In genomic region chr17:41527076-41528023, GRCh38 we compare ENCODE assay signal across 9 cellular contexts. TPM values are rescaled to one million over a fixed set of nuclear protein-coding genes. Genes with fewer than 3 reads are reported as not detected.
DNase-seq lines count a peak whose midpoint lies in the region; ATAC-seq and TF ChIP-seq lines count a peak whose summit lies in the region.
"Had no signal": no experiment of that assay in that cellular context is flagged by ENCODE, and none has a peak within 500 bp of the region (broad histone marks: within the 10 kb centered on the region; RNA-seq: fewer than 3 reads in every experiment).

No MANE protein-coding gene starts in this region.

- POLR2A ChIA-PET in CD4-positive, alpha-beta T cell (lab: Charles Lee) = no interaction called here

- H3K4me3 ChIP-seq in esophagus squamous epithelium (peak overlapping the region; percentile 46 to 68 (median 64)), neuronal stem cell (ENCODE audit: low read length in 2 of 2) (peak overlapping the region in 1 of 2 donors; percentile 94)

- TF ChIP-seq CTCF in CD4-positive, alpha-beta T cell (IDR thresholded peaks at IDR 0.05) = no peak
- no peak for TF ChIP-seq CTCF in esophagus squamous epithelium (IDR thresholded peaks at IDR 0.05)

- peak overlapping the region; percentile 99 for H3K9ac ChIP-seq in neuronal stem cell (ENCODE audit: low read depth, low read length, poor library complexity)

- H3K4ac ChIP-seq in neuronal stem cell (ENCODE audit: low read length) = peak overlapping the region; percentile 94

- intact Hi-C loops in CD4-positive, alpha-beta T cell (cut with DNase I, micrococcal nuclease) = no loop called here
- intact Hi-C loops in esophagus squamous epithelium (cut with DNase I) = no loop called here

- peak overlapping the region; percentile 38 for H3K4me3 Mint-ChIP-seq in CD4-positive, alpha-beta T cell

- no peaks in the 10 kb centered on the region for H3K9me3 Mint-ChIP-seq in CD4-positive, alpha-beta T cell

- H4K8ac ChIP-seq in neuronal stem cell (ENCODE audit: low read depth, low read length) = peak overlapping the region; percentile 93

- H2BK120ac ChIP-seq in neuronal stem cell (ENCODE audit: low read depth, low read length) = peak overlapping the region; percentile 97

- ATAC-seq in CD4-positive, alpha-beta T cell (ENCODE audit: poor library complexity) = peak; percentile 48
- no peak for ATAC-seq in GM18519 (IDR thresholded peaks at IDR 0.05; ENCODE audit: low FRiP score, unreplicated experiment)
- ATAC-seq in GM18505 (IDR thresholded peaks at IDR 0.05; ENCODE audit: unreplicated experiment) = no peak
- ATAC-seq in HG02938 (IDR thresholded peaks at IDR 0.05; ENCODE audit: unreplicated experiment) = no peak

- DNase-seq in CD4-positive, alpha-beta T cell = no peak
- peak; percentile 60 for DNase-seq in NCI-H748 treated with DMSO at 0.1 percent for 48 hours (lab: John Stamatoyannopoulos, UW)
- no peak for DNase-seq in esophagus squamous epithelium (lab: John Stamatoyannopoulos, UW)
- DNase-seq in neuronal stem cell (ENCODE audit: low spot score) = peak; percentile 26
- DNase-seq in NAMALWA (ENCODE audit: low spot score) = no peak
- DNase-seq: Kasumi-1 had no signal

- H2AFZ ChIP-seq in neuronal stem cell (ENCODE audit: low read length) = peak overlapping the region; percentile 61

- H3K4me1 Mint-ChIP-seq in CD4-positive, alpha-beta T cell (ENCODE audit: low read depth) = peaks cover 21% of the 10 kb centered on the region

- peak overlapping the region; percentile 88 for H2BK12ac ChIP-seq in neuronal stem cell (ENCODE audit: low read length)

- H3K27me3 Mint-ChIP-seq in CD4-positive, alpha-beta T cell = peaks cover 59% of the 10 kb centered on the region

- no peak overlapping the region for H3K27ac Mint-ChIP-seq in CD4-positive, alpha-beta T cell

- H3K36me3 ChIP-seq in esophagus squamous epithelium (peaks cover 0 to 9% (median 7%) of the 10 kb centered on the region in 3 donors), neuronal stem cell (replicated peaks in 1 of 2; ENCODE audit: control insufficient read depth in 2 of 2, insufficient read depth in 2 of 2, low read length in 2 of 2) (peaks cover 0 to 22% of the 10 kb centered on the region in 2 donors)

- TF ChIP-seq POLR2A in esophagus squamous epithelium (IDR thresholded peaks at IDR 0.05) (no peak), GM18505 (IDR thresholded peaks at IDR 0.05; ENCODE audit: borderline replicate concordance, extremely low read depth, insufficient read depth, insufficient read length) (no peak)

- H3K14ac ChIP-seq in neuronal stem cell (ENCODE audit: low read length) = peak overlapping the region; percentile 100

- H3K79me1 ChIP-seq in neuronal stem cell (ENCODE audit: low read depth, low read length) = peaks cover 5% of the 10 kb centered on the region

- WGBS in esophagus squamous epithelium, 2 donors = 4 to 20% methylated on average over 18 to 23 of the region's 60 CpGs
- no CpG with 5 or more reads among the region's 60 CpGs for WGBS in neuronal stem cell (ENCODE audit: extremely low coverage in 2 of 2, insufficient read length in 2 of 2, insufficient replicate concordance in 1 of 2), 2 donors

- CTCF ChIA-PET in CD4-positive, alpha-beta T cell (lab: Charles Lee) = interaction anchor here (1.8 kb wide), 1 partner anchor 22 kb away, joined by 4 read pairs; no protein-coding TSS in a partner anchor

- peak overlapping the region; percentile 99 for H3K23ac ChIP-seq in neuronal stem cell (ENCODE audit: low read depth, low read length, poor library complexity)

- peak overlapping the region; percentile 95 for H4K91ac ChIP-seq in neuronal stem cell (ENCODE audit: low read depth, low read length, poor library complexity)

- no peak overlapping the region for H3K27ac ChIP-seq in CD4-positive, alpha-beta T cell (ENCODE audit: low read depth, low read length)
- H3K27ac ChIP-seq in esophagus squamous epithelium (peak overlapping the region; percentile 83 to 92 (median 86)), neuronal stem cell (replicated peaks; ENCODE audit: low read length) (peak overlapping the region; percentile 69)

- H3K27me3 ChIP-seq in CD4-positive, alpha-beta T cell (ENCODE audit: control insufficient read depth, insufficient read depth, low read length) = peaks cover 38% of the 10 kb centered on the region
- H3K27me3 ChIP-seq in esophagus squamous epithelium = peaks cover 0 to 66% (median 10%) of the 10 kb centered on the region in 4 donors
- H3K27me3 ChIP-seq in neuronal stem cell (ENCODE audit: control insufficient read depth in 3 of 3, insufficient read depth in 3 of 3, low read depth in 1 of 3, low read length in 3 of 3) = peaks cover 0 to 77% (median 0%) of the 10 kb centered on the region in 3 experiments

- H3K4me2 ChIP-seq in neuronal stem cell (ENCODE audit: insufficient read depth, low read length, poor library complexity, severe bottlenecking) = peak overlapping the region; percentile 87

- H3K36me3 Mint-ChIP-seq in CD4-positive, alpha-beta T cell (ENCODE audit: low read depth) = no peaks in the 10 kb centered on the region

- H2BK15ac ChIP-seq in neuronal stem cell (ENCODE audit: low read length) = peak overlapping the region; percentile 99

- H3K18ac ChIP-seq in neuronal stem cell (ENCODE audit: low read length) = peak overlapping the region; percentile 99

- peak overlapping the region; percentile 97 for H2BK5ac ChIP-seq in neuronal stem cell (ENCODE audit: low read length)

- H2AK5ac ChIP-seq in neuronal stem cell (ENCODE audit: low read depth, low read length) = peak overlapping the region; percentile 99

- no peaks in the 10 kb centered on the region for H3K9me3 ChIP-seq in CD4-positive, alpha-beta T cell (ENCODE audit: control insufficient read depth, low read length)
- H3K9me3 ChIP-seq in esophagus squamous epithelium = no peaks in the 10 kb centered on the region
- no peaks in the 10 kb centered on the region for H3K9me3 ChIP-seq in neuronal stem cell (replicated peaks in 1 of 2; ENCODE audit: control insufficient read depth in 2 of 2, insufficient read depth in 1 of 2, low read depth in 1 of 2, low read length in 2 of 2)

- peaks cover 9 to 75% (median 21%) of the 10 kb centered on the region in 3 donors for H3K4me1 ChIP-seq in esophagus squamous epithelium
- peaks cover 0 to 19% of the 10 kb centered on the region in 2 donors for H3K4me1 ChIP-seq in neuronal stem cell (ENCODE audit: control insufficient read depth in 2 of 2, insufficient read depth in 1 of 2, low read depth in 1 of 2, low read length in 2 of 2)

RNA-seq across cellular contexts. Expression of gene KRT19, which starts 0.8 kb away (rescaled TPM):
- not detected for total RNA-seq in CD4-positive, alpha-beta T cell
- 1,000 to 10,000 TPM in 2 of 4 donors, 100 to 1,000 TPM in 2; 589 to 1,442 (median 1,001) TPM for total RNA-seq in esophagus squamous epithelium
- polyA plus RNA-seq in neuronal stem cell (2013, experiment 1 of 2) = 106 TPM
- polyA plus RNA-seq in neuronal stem cell (2013, experiment 2 of 2) = 103 TPM

RNA-seq across cellular contexts. Expression of gene KRT15, which starts 8.7 kb away (rescaled TPM):
- total RNA-seq in CD4-positive, alpha-beta T cell = not detected
- 1,000 to 10,000 TPM in 3 of 4 donors, 100 to 1,000 TPM in 1; 743 to 2,833 (median 2,484) TPM for total RNA-seq in esophagus squamous epithelium
- 0.01 TPM for polyA plus RNA-seq in neuronal stem cell (2013, experiment 1 of 2)
- polyA plus RNA-seq in neuronal stem cell (2013, experiment 2 of 2) = 0.01 TPM

RNA-seq across cellular contexts. Expression of gene KRT13, which starts 21.9 kb away (rescaled TPM):
- total RNA-seq in CD4-positive, alpha-beta T cell = not detected
- over 10,000 TPM; 27,182 to 79,363 (median 33,601) TPM for total RNA-seq in esophagus squamous epithelium
- 0.01 TPM for polyA plus RNA-seq in neuronal stem cell (2013, experiment 1 of 2)
- polyA plus RNA-seq in neuronal stem cell (2013, experiment 2 of 2) = not detected

RNA-seq across cellular contexts. Expression of gene KRT36, which starts 37.6 kb away (rescaled TPM):
- not detected for total RNA-seq in CD4-positive, alpha-beta T cell
- under 1 TPM in 1 of 4 donors, not detected in 3; 0.38 TPM for total RNA-seq in esophagus squamous epithelium
- not detected for polyA plus RNA-seq in neuronal stem cell (2013, experiment 1 of 2)
- not detected for polyA plus RNA-seq in neuronal stem cell (2013, experiment 2 of 2)

RNA-seq across cellular contexts. Expression of gene KRT9, which starts 44.5 kb away (rescaled TPM):
- not detected for total RNA-seq in CD4-positive, alpha-beta T cell
- under 1 TPM in 2 of 4 donors, not detected in 2; 0.19 to 0.61 TPM for total RNA-seq in esophagus squamous epithelium
- polyA plus RNA-seq in neuronal stem cell (2013, experiment 1 of 2) = not detected
- not detected for polyA plus RNA-seq in neuronal stem cell (2013, experiment 2 of 2)

Comparison
In these comparisons a context has a peak if more than half of its experiments do, and no peak if none do; other contexts are left out.
1. DNase-seq: peak in NCI-H748 treated with DMSO at 0.1 percent for 48 hours (single experiment) and neuronal stem cell (single experiment); none in CD4-positive, alpha-beta T cell (0 of 10), esophagus squamous epithelium (single experiment) and NAMALWA (single experiment).
2. RNA of gene KRT19, which starts 0.8 kb away (total RNA-seq): 589 to 1,442 TPM in esophagus squamous epithelium; not detected in CD4-positive, alpha-beta T cell; every median in the first group is over 100 times any median in the second.
3. RNA of gene KRT15, which starts 8.7 kb away (total RNA-seq): 743 to 2,833 TPM in esophagus squamous epithelium; not detected in CD4-positive, alpha-beta T cell; every median in the first group is over 100 times any median in the second.
4. RNA of gene KRT13, which starts 21.9 kb away (total RNA-seq): 27,182 to 79,363 TPM in esophagus squamous epithelium; not detected in CD4-positive, alpha-beta T cell; every median in the first group is over 1,000 times any median in the second.